ENCODE assay signal across 31 cellular contexts in the genomic region with DNA sequence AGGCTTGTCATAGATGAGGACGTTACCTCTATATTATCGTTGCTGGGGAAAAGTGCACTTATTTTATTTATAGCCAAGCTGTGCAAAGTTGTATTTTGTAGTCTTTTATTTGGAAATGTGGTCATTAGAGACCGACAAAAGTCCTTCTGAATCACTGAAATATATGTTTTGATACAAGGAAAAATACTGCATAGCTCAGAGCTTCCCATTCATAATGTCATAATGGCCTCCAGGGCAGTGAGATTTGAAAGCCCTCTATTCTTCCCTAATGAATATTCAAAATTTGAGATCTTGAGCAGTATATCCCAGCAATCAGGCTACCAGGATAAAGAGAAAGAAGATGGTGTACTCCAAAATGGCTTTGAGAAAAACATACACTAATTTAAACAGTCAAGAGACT.
"Had no signal": no experiment of that assay in that cellular context is flagged by ENCODE, and none has a peak within 500 bp of the region (broad histone marks: within the 10 kb centered on the region; RNA-seq: fewer than 3 reads in every experiment).

No MANE protein-coding gene starts in this region.

- ATAC-seq: activated CD4-positive, CD25-positive, alpha-beta regulatory T cell treated with anti-CD3 and anti-CD28 coated beads, Interleukin-2, amount 50 U/mL, for 24 hours; activated CD8-positive, alpha-beta T cell treated with anti-CD3 and anti-CD28 coated beads for 36 hours; activated naive CD8-positive, alpha-beta T cell treated with anti-CD3 and anti-CD28 coated beads, Interleukin-2, amount 50 U/mL, for 24 hours; activated T-cell treated with anti-CD3 and anti-CD28 coated beads, Interleukin-2, amount 50 U/mL, for 4 hours; activated T-helper 17 cell treated with anti-CD3 and anti-CD28 coated beads, Interleukin-2, amount 50 U/mL, for 72 hours; body of pancreas; effector memory CD8-positive, alpha-beta T cell; T-helper 17 cell had no signal

- H3K27me3 ChIP-seq: adrenal gland, body of pancreas, esophagus squamous epithelium had no signal

- H3K36me3 ChIP-seq: adrenal gland, esophagus squamous epithelium, WERI-Rb-1 had no signal

- H3K4me1 Mint-ChIP-seq: activated B cell treated with CpG ODN at 0.5 μM for 24 hours; activated naive CD4-positive, alpha-beta T cell treated with anti-CD3 and anti-CD28 coated beads, Interleukin-2, amount 50 U/mL, for 24 hours; activated naive CD8-positive, alpha-beta T cell treated with anti-CD3 and anti-CD28 coated beads for 36 hours; activated naive CD8-positive, alpha-beta T cell treated with anti-CD3 and anti-CD28 coated beads, Interleukin-2, amount 50 U/mL, for 24 hours; activated T-helper 17 cell treated with anti-CD3 and anti-CD28 coated beads, Interleukin-2, amount 50 U/mL, for 72 hours; T-helper 17 cell had no signal

- H3K9me3 Mint-ChIP-seq: activated B cell treated with CpG ODN at 0.5 μM for 24 hours; activated CD8-positive, alpha-beta T cell treated with anti-CD3 and anti-CD28 coated beads for 36 hours; activated naive CD4-positive, alpha-beta T cell treated with anti-CD3 and anti-CD28 coated beads, Interleukin-2, amount 50 U/mL, for 24 hours; activated naive CD8-positive, alpha-beta T cell treated with anti-CD3 and anti-CD28 coated beads for 36 hours; activated naive CD8-positive, alpha-beta T cell treated with anti-CD3 and anti-CD28 coated beads, Interleukin-2, amount 50 U/mL, for 24 hours; activated T-cell treated with anti-CD3 and anti-CD28 coated beads, Interleukin-2, amount 50 U/mL, for 4 hours; activated T-helper 17 cell treated with anti-CD3 and anti-CD28 coated beads, Interleukin-2, amount 50 U/mL, for 72 hours; effector memory CD8-positive, alpha-beta T cell; T-helper 2 cell treated with Interferon-gamma antibody and Interleukin-4, amounts not matched to agents 5 μg/mL and 100 μg/mL, for 36 hours had no signal

- H3K36me3 Mint-ChIP-seq: activated naive CD4-positive, alpha-beta T cell treated with anti-CD3 and anti-CD28 coated beads, Interleukin-2, amount 50 U/mL, for 24 hours; activated naive CD8-positive, alpha-beta T cell treated with anti-CD3 and anti-CD28 coated beads for 36 hours had no signal

- H3K27ac ChIP-seq: adrenal gland, body of pancreas, epithelial cell of prostate, esophagus squamous epithelium, WERI-Rb-1 had no signal

- H3K9me3 ChIP-seq: adrenal gland, body of pancreas, esophagus squamous epithelium had no signal

- H3K4me3 ChIP-seq: adrenal gland, body of pancreas, esophagus squamous epithelium had no signal

- H3K4me3 Mint-ChIP-seq: activated B cell treated with CpG ODN at 0.5 μM for 24 hours; activated CD8-positive, alpha-beta T cell treated with anti-CD3 and anti-CD28 coated beads for 36 hours; activated naive CD4-positive, alpha-beta T cell treated with anti-CD3 and anti-CD28 coated beads, Interleukin-2, amount 50 U/mL, for 24 hours; activated naive CD8-positive, alpha-beta T cell treated with anti-CD3 and anti-CD28 coated beads for 36 hours; activated naive CD8-positive, alpha-beta T cell treated with anti-CD3 and anti-CD28 coated beads, Interleukin-2, amount 50 U/mL, for 24 hours; activated T-cell treated with anti-CD3 and anti-CD28 coated beads, Interleukin-2, amount 50 U/mL, for 4 hours; activated T-helper 17 cell treated with anti-CD3 and anti-CD28 coated beads, Interleukin-2, amount 50 U/mL, for 72 hours; effector memory CD8-positive, alpha-beta T cell; T-helper 17 cell; T-helper 2 cell treated with Interferon-gamma antibody and Interleukin-4, amounts not matched to agents 5 μg/mL and 100 μg/mL, for 36 hours had no signal

- H3K4me1 ChIP-seq: adrenal gland, body of pancreas, esophagus squamous epithelium had no signal

- DNase-seq: activated B cell treated with CpG ODN at 0.5 μM for 24 hours; activated CD4-positive, alpha-beta T cell treated with anti-CD3 and anti-CD28 coated beads for 48 hours; activated CD4-positive, alpha-beta T cell treated with anti-CD3 and anti-CD28 coated beads, Interleukin-2, amount 50 U/mL, for 1 hour; activated CD4-positive, alpha-beta T cell treated with anti-CD3 and anti-CD28 coated beads, Interleukin-2, amount 50 U/mL, for 48 hours; activated CD8-positive, alpha-beta memory T cell treated with anti-CD3 and anti-CD28 coated beads for 24 hours; activated CD8-positive, alpha-beta T cell treated with anti-CD3 and anti-CD28 coated beads for 36 hours; activated effector memory CD4-positive, alpha-beta T cell treated with Interleukin-2 at 50 U/mL for 16 hours; activated gamma-delta T cell treated with Interleukin-2 at 50 U/mL for 16 hours; activated naive CD4-positive, alpha-beta T cell treated with Interleukin-2 at 50 U/mL for 16 hours; activated naive CD8-positive, alpha-beta T cell treated with anti-CD3 and anti-CD28 coated beads for 36 hours; activated naive CD8-positive, alpha-beta T cell treated with anti-CD3 and anti-CD28 coated beads, Interleukin-2, amount 50 U/mL, for 24 hours; activated T-cell treated with anti-CD3 and anti-CD28 coated beads, Interleukin-2, amount 50 U/mL, for 4 hours; adrenal gland; amygdala; aorta; body of pancreas; cortex of kidney; dermis blood vessel endothelial cell; effector CD4-positive, alpha-beta T cell; effector memory CD8-positive, alpha-beta T cell; esophagus squamous epithelium; glutamatergic neuron; T-helper 1 cell; T-helper 17 cell; T1000; WERI-Rb-1 had no signal

- H3K27ac Mint-ChIP-seq: activated B cell treated with CpG ODN at 0.5 μM for 24 hours; activated CD8-positive, alpha-beta T cell treated with anti-CD3 and anti-CD28 coated beads for 36 hours; activated naive CD4-positive, alpha-beta T cell treated with anti-CD3 and anti-CD28 coated beads, Interleukin-2, amount 50 U/mL, for 24 hours; activated naive CD8-positive, alpha-beta T cell treated with anti-CD3 and anti-CD28 coated beads for 36 hours; activated naive CD8-positive, alpha-beta T cell treated with anti-CD3 and anti-CD28 coated beads, Interleukin-2, amount 50 U/mL, for 24 hours; activated T-helper 17 cell treated with anti-CD3 and anti-CD28 coated beads, Interleukin-2, amount 50 U/mL, for 72 hours; effector memory CD8-positive, alpha-beta T cell; T-helper 17 cell; T-helper 2 cell treated with Interferon-gamma antibody and Interleukin-4, amounts not matched to agents 5 μg/mL and 100 μg/mL, for 36 hours had no signal
